Comparison of ENCODE assay signal across 1 cellular context in the genomic region with DNA sequence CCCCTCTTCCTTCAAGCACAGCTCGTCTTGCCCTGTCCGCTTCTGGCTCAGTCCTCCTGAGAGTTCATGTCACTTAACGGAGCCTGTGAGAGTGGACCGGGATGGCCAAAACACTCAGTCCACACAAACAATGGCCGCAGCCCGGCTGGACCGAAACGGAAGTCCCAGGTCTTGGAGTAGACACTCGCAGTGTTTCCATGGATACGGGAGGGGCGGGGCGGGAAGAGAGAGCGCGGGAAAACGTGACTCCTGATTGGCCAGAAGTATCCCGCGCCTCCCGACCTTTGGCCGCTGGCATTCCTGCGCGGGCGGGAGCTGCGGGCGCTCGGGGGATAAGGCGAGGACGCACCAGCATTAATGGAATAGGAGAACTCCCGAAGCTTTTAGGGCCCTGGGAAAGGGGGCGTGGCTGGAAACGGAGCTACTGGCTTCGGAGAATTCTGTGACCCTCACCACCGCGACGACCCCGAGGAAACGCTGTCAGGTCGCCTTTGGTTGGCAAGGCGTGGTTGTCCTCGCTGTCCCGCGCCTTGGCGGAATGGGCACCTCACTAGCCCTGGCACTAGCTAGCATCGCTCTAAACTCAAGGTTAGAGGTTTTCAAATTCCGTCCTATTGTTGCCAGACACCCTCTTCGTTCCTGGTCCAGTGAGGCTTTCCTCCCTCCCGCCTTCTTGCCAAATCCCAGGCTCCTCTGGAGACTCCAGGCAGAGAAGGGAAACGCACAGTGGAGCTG.
TF ChIP-seq lines count a peak whose summit lies in the region.

A gene with protein sequence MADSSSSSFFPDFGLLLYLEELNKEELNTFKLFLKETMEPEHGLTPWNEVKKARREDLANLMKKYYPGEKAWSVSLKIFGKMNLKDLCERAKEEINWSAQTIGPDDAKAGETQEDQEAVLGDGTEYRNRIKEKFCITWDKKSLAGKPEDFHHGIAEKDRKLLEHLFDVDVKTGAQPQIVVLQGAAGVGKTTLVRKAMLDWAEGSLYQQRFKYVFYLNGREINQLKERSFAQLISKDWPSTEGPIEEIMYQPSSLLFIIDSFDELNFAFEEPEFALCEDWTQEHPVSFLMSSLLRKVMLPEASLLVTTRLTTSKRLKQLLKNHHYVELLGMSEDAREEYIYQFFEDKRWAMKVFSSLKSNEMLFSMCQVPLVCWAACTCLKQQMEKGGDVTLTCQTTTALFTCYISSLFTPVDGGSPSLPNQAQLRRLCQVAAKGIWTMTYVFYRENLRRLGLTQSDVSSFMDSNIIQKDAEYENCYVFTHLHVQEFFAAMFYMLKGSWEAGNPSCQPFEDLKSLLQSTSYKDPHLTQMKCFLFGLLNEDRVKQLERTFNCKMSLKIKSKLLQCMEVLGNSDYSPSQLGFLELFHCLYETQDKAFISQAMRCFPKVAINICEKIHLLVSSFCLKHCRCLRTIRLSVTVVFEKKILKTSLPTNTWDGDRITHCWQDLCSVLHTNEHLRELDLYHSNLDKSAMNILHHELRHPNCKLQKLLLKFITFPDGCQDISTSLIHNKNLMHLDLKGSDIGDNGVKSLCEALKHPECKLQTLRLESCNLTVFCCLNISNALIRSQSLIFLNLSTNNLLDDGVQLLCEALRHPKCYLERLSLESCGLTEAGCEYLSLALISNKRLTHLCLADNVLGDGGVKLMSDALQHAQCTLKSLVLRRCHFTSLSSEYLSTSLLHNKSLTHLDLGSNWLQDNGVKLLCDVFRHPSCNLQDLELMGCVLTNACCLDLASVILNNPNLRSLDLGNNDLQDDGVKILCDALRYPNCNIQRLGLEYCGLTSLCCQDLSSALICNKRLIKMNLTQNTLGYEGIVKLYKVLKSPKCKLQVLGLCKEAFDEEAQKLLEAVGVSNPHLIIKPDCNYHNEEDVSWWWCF (plus strand): TSS at position 297 of the 735 bp plus-strand sequence. CDS start 18,108 bp downstream, outside the sequence.
A gene (minus strand): TSS at position 164 of the 735 bp plus-strand sequence. CDS start 17,511 bp downstream, outside the sequence.

TF ChIP-seq in K562, 482 proteins besides CTCF, POLR2A, EP300 and RAD21 (continued from another document):
- TF ChIP-seq CBX5 (IDR thresholded peaks at IDR 0.05; ENCODE audit: borderline replicate concordance, low read depth) (no peak), RBM17 (IDR thresholded peaks at IDR 0.05; ENCODE audit: borderline replicate concordance, low read depth, low read length) (no peak), NFYB (IDR thresholded peaks at IDR 0.05; ENCODE audit: extremely low read depth, insufficient read length) (no peak), NCOA1 (IDR thresholded peaks at IDR 0.05; ENCODE audit: low read depth) (no peak), LCOR (CRISPR knock-in tag; IDR thresholded peaks at IDR 0.05) (0 out of 2 replicates have a peak, but pooled peaks have one; percentile 24), ZNF184 (CRISPR knock-in tag; IDR thresholded peaks at IDR 0.05) (no peak), NRF1 (conservative IDR thresholded peaks at IDR 0.05 in 1 of 2, IDR thresholded peaks at IDR 0.05 in 1 of 2) (peak; percentile 63 to 68), KLF1 (tag; IDR thresholded peaks at IDR 0.05) (no peak), IFI16 (CRISPR knock-in tag; IDR thresholded peaks at IDR 0.05) (no peak), ZEB2 (IDR thresholded peaks at IDR 0.05) (no peak), NUFIP1 (IDR thresholded peaks at IDR 0.05; ENCODE audit: partially characterized antibody) (no peak)
- TF ChIP-seq, protein P1, sequence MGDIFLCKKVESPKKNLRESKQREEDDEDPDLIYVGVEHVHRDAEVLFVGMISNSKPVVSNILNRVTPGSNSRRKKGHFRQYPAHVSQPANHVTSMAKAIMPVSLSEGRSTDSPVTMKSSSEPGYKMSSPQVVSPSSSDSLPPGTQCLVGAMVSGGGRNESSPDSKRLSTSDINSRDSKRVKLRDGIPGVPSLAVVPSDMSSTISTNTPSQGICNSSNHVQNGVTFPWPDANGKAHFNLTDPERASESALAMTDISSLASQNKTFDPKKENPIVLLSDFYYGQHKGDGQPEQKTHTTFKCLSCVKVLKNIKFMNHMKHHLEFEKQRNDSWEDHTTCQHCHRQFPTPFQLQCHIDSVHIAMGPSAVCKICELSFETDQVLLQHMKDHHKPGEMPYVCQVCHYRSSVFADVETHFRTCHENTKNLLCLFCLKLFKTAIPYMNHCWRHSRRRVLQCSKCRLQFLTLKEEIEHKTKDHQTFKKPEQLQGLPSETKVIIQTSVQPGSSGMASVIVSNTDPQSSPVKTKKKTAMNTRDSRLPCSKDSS (IDR thresholded peaks at IDR 0.05; ENCODE audit: low read depth, partially characterized antibody): no peak
- TF ChIP-seq, protein P2, sequence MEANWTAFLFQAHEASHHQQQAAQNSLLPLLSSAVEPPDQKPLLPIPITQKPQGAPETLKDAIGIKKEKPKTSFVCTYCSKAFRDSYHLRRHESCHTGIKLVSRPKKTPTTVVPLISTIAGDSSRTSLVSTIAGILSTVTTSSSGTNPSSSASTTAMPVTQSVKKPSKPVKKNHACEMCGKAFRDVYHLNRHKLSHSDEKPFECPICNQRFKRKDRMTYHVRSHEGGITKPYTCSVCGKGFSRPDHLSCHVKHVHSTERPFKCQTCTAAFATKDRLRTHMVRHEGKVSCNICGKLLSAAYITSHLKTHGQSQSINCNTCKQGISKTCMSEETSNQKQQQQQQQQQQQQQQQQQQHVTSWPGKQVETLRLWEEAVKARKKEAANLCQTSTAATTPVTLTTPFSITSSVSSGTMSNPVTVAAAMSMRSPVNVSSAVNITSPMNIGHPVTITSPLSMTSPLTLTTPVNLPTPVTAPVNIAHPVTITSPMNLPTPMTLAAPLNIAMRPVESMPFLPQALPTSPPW (CRISPR knock-in tag; IDR thresholded peaks at IDR 0.05): peak; percentile 40; the same call in 1 of the 2 replicates
